In genomic region chr17:68463211-68463990, GRCh38 we compare ENCODE assay signal across 14 cellular contexts. TPM values are rescaled to one million over a fixed set of nuclear protein-coding genes. Genes with fewer than 3 reads are reported as not detected.
DNase-seq lines count a peak whose midpoint lies in the region; ATAC-seq, FAIRE-seq and TF ChIP-seq lines count a peak whose summit lies in the region.
"Had no signal": no experiment of that assay in that cellular context is flagged by ENCODE, and none has a peak within 500 bp of the region (broad histone marks: within the 10 kb centered on the region; RNA-seq: fewer than 3 reads in every experiment).

No MANE protein-coding gene starts in this region.

- no peaks in the 10 kb centered on the region; the same call in 1 of the 2 replicates for H3K4me1 ChIP-seq in HEK293 (ENCODE audit: control insufficient read depth, insufficient read depth, low read length)
- H3K4me1 ChIP-seq: neural progenitor cell had no signal

- peak overlapping the region in 1 of 2 donors; percentile 60 for H3K4me3 Mint-ChIP-seq in activated T-cell treated with anti-CD3 and anti-CD28 coated beads, Interleukin-2, amount 50 U/mL, for 72 hours
- no peak overlapping the region for H3K4me3 Mint-ChIP-seq in activated T-helper 2 cell treated with anti-CD3 and anti-CD28 coated beads, Interferon-gamma antibody, Interleukin-2, Interleukin-4, amounts not matched to agents 10 μg/mL and 5 μg/mL and 100 μg/mL, durations not matched to agents 14 hours and 24 hours and 36 hours (ENCODE audit: low read depth)
- H3K4me3 Mint-ChIP-seq in osteocyte (ENCODE audit: unreplicated experiment), result no peak overlapping the region
- H3K4me3 Mint-ChIP-seq: activated T-cell treated with anti-CD3 and anti-CD28 coated beads, Interleukin-2, amount 50 U/mL, for 24 hours; memory B cell; neural progenitor cell had no signal

- no peak for FAIRE-seq in RCC 7860 (lab: Jason Lieb, UNC)
- FAIRE-seq: islet of Langerhans had no signal

- intact Hi-C loops in activated T-helper 2 cell treated with anti-CD3 and anti-CD28 coated beads, Interferon-gamma antibody, Interleukin-2, Interleukin-4, amounts not matched to agents 10 μg/mL and 5 μg/mL and 100 μg/mL, durations not matched to agents 14 hours and 24 hours and 36 hours (cut with micrococcal nuclease), result loop anchor here (1.0 to 10.0 kb wide), 8 partner anchors 27 to 639 kb away; partner anchors contain the start of genes ARSG, BPTF and SLC16A6

- H3K27ac Mint-ChIP-seq in activated T-cell treated with anti-CD3 and anti-CD28 coated beads, Interleukin-2, amount 50 U/mL, for 72 hours, result peak overlapping the region; percentile 99
- peak overlapping the region; percentile 64 for H3K27ac Mint-ChIP-seq in activated T-helper 2 cell treated with anti-CD3 and anti-CD28 coated beads, Interferon-gamma antibody, Interleukin-2, Interleukin-4, amounts not matched to agents 10 μg/mL and 5 μg/mL and 100 μg/mL, durations not matched to agents 14 hours and 24 hours and 36 hours
- no peak overlapping the region for H3K27ac Mint-ChIP-seq in osteocyte (ENCODE audit: unreplicated experiment)
- H3K27ac Mint-ChIP-seq: memory B cell, neural progenitor cell had no signal

- H3K36me3 ChIP-seq in HEK293 (ENCODE audit: control insufficient read depth in 2 of 2, insufficient read depth in 1 of 2, low read length in 2 of 2), result no peaks in the 10 kb centered on the region
- H3K36me3 ChIP-seq: cardiac muscle cell, neural progenitor cell had no signal

- H3K9me3 ChIP-seq in HEK293 (ENCODE audit: control insufficient read depth, insufficient read depth, low read depth, low read length), result no peaks in the 10 kb centered on the region

- CTCF ChIA-PET in HEK293 (lab: Yijun Ruan, JAX), result interaction anchor here (0.5 to 5.1 kb wide), 25 partner anchors 8 to 654 kb away, joined by 3 to 30 read pairs (median 3); no protein-coding TSS in a partner anchor

- no peak for ATAC-seq in activated T-cell treated with anti-CD3 and anti-CD28 coated beads, Interleukin-2, amount 50 U/mL, for 72 hours (replicated peaks in 1 of 2)
- ATAC-seq in GM21447 (IDR thresholded peaks at IDR 0.05; ENCODE audit: unreplicated experiment), result no peak

- H3K9me3 Mint-ChIP-seq in activated T-cell treated with anti-CD3 and anti-CD28 coated beads, Interleukin-2, amount 50 U/mL, for 72 hours, result no peaks in the 10 kb centered on the region
- H3K9me3 Mint-ChIP-seq in activated T-helper 2 cell treated with anti-CD3 and anti-CD28 coated beads, Interferon-gamma antibody, Interleukin-2, Interleukin-4, amounts not matched to agents 10 μg/mL and 5 μg/mL and 100 μg/mL, durations not matched to agents 14 hours and 24 hours and 36 hours, result no peaks in the 10 kb centered on the region
- no peaks in the 10 kb centered on the region for H3K9me3 Mint-ChIP-seq in osteocyte (ENCODE audit: unreplicated experiment)
- H3K9me3 Mint-ChIP-seq: activated T-cell treated with anti-CD3 and anti-CD28 coated beads, Interleukin-2, amount 50 U/mL, for 24 hours; memory B cell; neural progenitor cell had no signal

- H3K4me1 Mint-ChIP-seq in activated T-cell treated with anti-CD3 and anti-CD28 coated beads, Interleukin-2, amount 50 U/mL, for 72 hours (ENCODE audit: low read depth), result peaks cover 60% of the 10 kb centered on the region
- peaks cover 49% of the 10 kb centered on the region for H3K4me1 Mint-ChIP-seq in activated T-helper 2 cell treated with anti-CD3 and anti-CD28 coated beads, Interferon-gamma antibody, Interleukin-2, Interleukin-4, amounts not matched to agents 10 μg/mL and 5 μg/mL and 100 μg/mL, durations not matched to agents 14 hours and 24 hours and 36 hours (ENCODE audit: low read depth)
- peaks cover 12% of the 10 kb centered on the region for H3K4me1 Mint-ChIP-seq in osteocyte (ENCODE audit: unreplicated experiment)

- H3K4me3 ChIP-seq in HEK293 (ENCODE audit: low read depth, low read length), result no peak overlapping the region
- H3K4me3 ChIP-seq: cardiac muscle cell, neural progenitor cell had no signal

- POLR2A ChIA-PET in HEK293 (lab: Yijun Ruan, JAX), result no interaction called here

- H3K36me3 Mint-ChIP-seq in activated T-cell treated with anti-CD3 and anti-CD28 coated beads, Interleukin-2, amount 50 U/mL, for 72 hours (ENCODE audit: insufficient read depth in 2 of 2), result no peaks in the 10 kb centered on the region
- no peaks in the 10 kb centered on the region for H3K36me3 Mint-ChIP-seq in activated T-helper 2 cell treated with anti-CD3 and anti-CD28 coated beads, Interferon-gamma antibody, Interleukin-2, Interleukin-4, amounts not matched to agents 10 μg/mL and 5 μg/mL and 100 μg/mL, durations not matched to agents 14 hours and 24 hours and 36 hours (ENCODE audit: low read depth)
- H3K36me3 Mint-ChIP-seq in osteocyte (ENCODE audit: unreplicated experiment), result no peaks in the 10 kb centered on the region
- H3K36me3 Mint-ChIP-seq: memory B cell, neural progenitor cell had no signal

- peaks cover 11% of the 10 kb centered on the region for H3K27me3 Mint-ChIP-seq in activated T-cell treated with anti-CD3 and anti-CD28 coated beads, Interleukin-2, amount 50 U/mL, for 72 hours (ENCODE audit: low read depth)
- H3K27me3 Mint-ChIP-seq in activated T-helper 2 cell treated with anti-CD3 and anti-CD28 coated beads, Interferon-gamma antibody, Interleukin-2, Interleukin-4, amounts not matched to agents 10 μg/mL and 5 μg/mL and 100 μg/mL, durations not matched to agents 14 hours and 24 hours and 36 hours (ENCODE audit: low read depth), result peaks cover 10% of the 10 kb centered on the region
- peaks cover 8% of the 10 kb centered on the region for H3K27me3 Mint-ChIP-seq in osteocyte (ENCODE audit: unreplicated experiment)
- H3K27me3 Mint-ChIP-seq: activated T-cell treated with anti-CD3 and anti-CD28 coated beads, Interleukin-2, amount 50 U/mL, for 24 hours had no signal

- DNase-seq in activated T-cell treated with anti-CD3 and anti-CD28 coated beads, Interleukin-2, amount 50 U/mL, for 72 hours, result no peak
- DNase-seq in activated T-cell treated with anti-CD3 and anti-CD28 coated beads for 4 hours (no peak), osteocyte (ENCODE audit: extremely low spot score, unreplicated experiment) (no peak), amniotic stem cell (lab: John Stamatoyannopoulos, UW) (no peak), RCC 7860 (ENCODE audit: low spot score) (no peak)
- DNase-seq in activated T-helper 2 cell treated with anti-CD3 and anti-CD28 coated beads, Interferon-gamma antibody, Interleukin-2, Interleukin-4, amounts not matched to agents 10 μg/mL and 5 μg/mL and 100 μg/mL, durations not matched to agents 14 hours and 24 hours and 36 hours (ENCODE audit: low spot score), result no peak
- DNase-seq: SIG-M5 had no signal

- TF ChIP-seq CTCF in HEK293 (tag by site-specific recombination; IDR thresholded peaks at IDR 0.05), result no peak
- TF ChIP-seq CTCF in osteocyte (IDR thresholded peaks at IDR 0.05), result peak; percentile 19

- no peak overlapping the region for H3K27ac ChIP-seq in HEK293 (ENCODE audit: extremely low read depth, low read depth, low read length)
- H3K27ac ChIP-seq: neural progenitor cell had no signal

TF ChIP-seq in HEK293, 187 proteins besides CTCF, POLR2A, EP300 and RAD21 (continues in another document):
- TF ChIP-seq, protein P1, sequence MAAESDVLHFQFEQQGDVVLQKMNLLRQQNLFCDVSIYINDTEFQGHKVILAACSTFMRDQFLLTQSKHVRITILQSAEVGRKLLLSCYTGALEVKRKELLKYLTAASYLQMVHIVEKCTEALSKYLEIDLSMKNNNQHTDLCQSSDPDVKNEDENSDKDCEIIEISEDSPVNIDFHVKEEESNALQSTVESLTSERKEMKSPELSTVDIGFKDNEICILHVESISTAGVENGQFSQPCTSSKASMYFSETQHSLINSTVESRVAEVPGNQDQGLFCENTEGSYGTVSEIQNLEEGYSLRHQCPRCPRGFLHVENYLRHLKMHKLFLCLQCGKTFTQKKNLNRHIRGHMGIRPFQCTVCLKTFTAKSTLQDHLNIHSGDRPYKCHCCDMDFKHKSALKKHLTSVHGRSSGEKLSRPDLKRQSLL (tag by site-specific recombination; IDR thresholded peaks at IDR 0.05), result no peak
- TF ChIP-seq ZBTB26 (tag by site-specific recombination; optimal IDR thresholded peaks at IDR 0.05) (no peak), ZNF544 (tag by site-specific recombination; IDR thresholded peaks at IDR 0.05) (no peak), ZNF140 (tag by site-specific recombination; IDR thresholded peaks at IDR 0.05) (no peak), ZNF292 (tag by site-specific recombination; IDR thresholded peaks at IDR 0.05; ENCODE audit: borderline replicate concordance, low read depth) (no peak), REPIN1 (tag by site-specific recombination; IDR thresholded peaks at IDR 0.05; ENCODE audit: low read depth) (no peak), ZNF768 (tag by site-specific recombination; IDR thresholded peaks at IDR 0.05) (no peak), ZNF24 (tag by site-specific recombination; IDR thresholded peaks at IDR 0.05) (0 out of 2 replicates have a peak, but pooled peaks have one; percentile 28), ZNF585B (tag by site-specific recombination; IDR thresholded peaks at IDR 0.05) (no peak), ZNF335 (tag by site-specific recombination; conservative IDR thresholded peaks at IDR 0.05) (0 out of 2 replicates have a peak, but pooled peaks have one; percentile 34), ZNF549 (tag by site-specific recombination; IDR thresholded peaks at IDR 0.05) (no peak), ZNF114 (tag by site-specific recombination; IDR thresholded peaks at IDR 0.05) (no peak)

RNA-seq across cellular contexts. Expression of gene WIPI1, which starts 6.1 kb away (rescaled TPM):
- total RNA-seq in activated T-cell treated with anti-CD3 and anti-CD28 coated beads, Interleukin-2, amount 50 U/mL, for 72 hours, result 10 to 100 TPM; 61.0 to 85.8 TPM
- 14.0 and 15.7 TPM in 2 replicates for total RNA-seq in activated T-helper 2 cell treated with anti-CD3 and anti-CD28 coated beads, Interferon-gamma antibody, Interleukin-2, Interleukin-4, amounts not matched to agents 10 μg/mL and 5 μg/mL and 100 μg/mL, durations not matched to agents 14 hours and 24 hours and 36 hours
- total RNA-seq in osteocyte, result 74.5 and 78.1 TPM in 2 replicates

RNA-seq across cellular contexts. Expression of gene PRKAR1A, which starts 48.8 kb away (rescaled TPM):
- 100 to 1,000 TPM; 245 to 252 TPM for total RNA-seq in activated T-cell treated with anti-CD3 and anti-CD28 coated beads, Interleukin-2, amount 50 U/mL, for 72 hours
- total RNA-seq in activated T-helper 2 cell treated with anti-CD3 and anti-CD28 coated beads, Interferon-gamma antibody, Interleukin-2, Interleukin-4, amounts not matched to agents 10 μg/mL and 5 μg/mL and 100 μg/mL, durations not matched to agents 14 hours and 24 hours and 36 hours, result 263 and 265 TPM in 2 replicates
- 308 and 326 TPM in 2 replicates for total RNA-seq in osteocyte
